ENCODE assay signal across 11 cellular contexts in the genomic region with DNA sequence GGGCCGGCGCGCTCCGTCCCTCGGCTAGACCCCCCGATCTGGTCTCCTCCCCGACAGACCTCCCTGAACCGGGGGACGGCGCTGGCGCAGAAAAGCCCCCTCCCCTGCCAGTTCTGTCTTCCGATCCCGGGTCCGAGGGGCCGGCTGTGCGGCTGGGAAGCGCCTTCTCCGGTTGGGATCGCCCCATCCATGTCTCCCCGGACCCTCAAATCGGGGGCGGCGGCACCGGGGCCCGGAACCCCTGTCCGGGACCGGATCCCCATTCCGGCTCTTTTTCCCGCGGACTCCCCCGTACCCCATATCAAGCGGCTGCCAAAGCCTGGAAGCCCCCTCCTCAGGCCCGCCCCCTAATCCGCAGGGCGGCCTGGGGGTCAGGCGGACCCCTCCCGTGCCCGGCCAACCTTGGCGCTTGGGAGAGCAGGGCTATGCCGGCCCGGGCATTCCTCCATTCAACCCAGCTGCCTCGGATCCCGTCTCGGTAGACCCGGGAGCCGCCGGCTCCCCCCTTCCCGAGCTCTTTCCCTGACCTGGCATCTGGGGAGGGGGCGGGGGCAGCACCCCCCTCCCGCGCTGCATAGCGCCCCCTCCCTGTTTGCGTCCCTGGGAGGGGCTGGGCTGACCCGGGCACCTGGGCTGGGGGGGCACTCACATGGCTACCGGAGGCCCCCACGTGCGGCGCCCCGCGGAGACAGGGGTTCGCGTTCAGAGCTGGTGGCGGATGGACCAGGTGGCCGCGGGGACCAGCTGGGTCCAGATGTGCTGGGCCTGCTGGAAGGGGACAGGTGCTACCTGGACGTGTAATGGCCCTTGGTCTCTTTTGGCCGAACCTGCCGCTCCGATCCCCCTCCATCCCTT. TPM values are rescaled to one million over a fixed set of nuclear protein-coding genes. Genes with fewer than 3 reads are reported as not detected.
DNase-seq lines count a peak whose midpoint lies in the region; ATAC-seq and TF ChIP-seq lines count a peak whose summit lies in the region.
"Had no signal": no experiment of that assay in that cellular context is flagged by ENCODE, and none has a peak within 500 bp of the region (broad histone marks: within the 10 kb centered on the region; RNA-seq: fewer than 3 reads in every experiment).

No MANE protein-coding gene starts in this region.

- H3K4me3 Mint-ChIP-seq in chondrocyte (ENCODE audit: unreplicated experiment): peak overlapping the region; percentile 43
- peak overlapping the region; percentile 66 to 77 (median 72) for H3K4me3 Mint-ChIP-seq in nephron

- TF ChIP-seq CTCF in chondrocyte (IDR thresholded peaks at IDR 0.05): no peak
- TF ChIP-seq CTCF in nephron (IDR thresholded peaks at IDR 0.05; ENCODE audit: unreplicated experiment in 3 of 3): no peak
- no peak for TF ChIP-seq CTCF in PC-3 (conservative IDR thresholded peaks at IDR 0.05; ENCODE audit: low read depth, low read length)

- H3K27ac ChIP-seq in right cardiac atrium (ENCODE audit: low read length) (no peak overlapping the region), PC-3 (ENCODE audit: low read length) (no peak overlapping the region)
- H3K27ac ChIP-seq: PC-9 had no signal

- H3K27ac Mint-ChIP-seq in chondrocyte (ENCODE audit: unreplicated experiment) (no peak overlapping the region), nephron (no peak overlapping the region)

- 1% methylated on average over 69 of the region's 69 CpGs for WGBS in right cardiac atrium

- H3K27me3 Mint-ChIP-seq in chondrocyte (ENCODE audit: low read depth) (peaks cover 77% of the 10 kb centered on the region), nephron (ENCODE audit: low read depth) (peaks cover 86% of the 10 kb centered on the region)

- no peaks in the 10 kb centered on the region for H3K9me2 ChIP-seq in PC-3 (replicated peaks; ENCODE audit: low read length)

- H3K36me3 Mint-ChIP-seq in chondrocyte (ENCODE audit: low read depth) (no peaks in the 10 kb centered on the region), nephron (ENCODE audit: low read depth) (no peaks in the 10 kb centered on the region)

- TF ChIP-seq POLR2A in erythroblast (IDR thresholded peaks at IDR 0.05; ENCODE audit: low read length): no peak

- H3K9me3 Mint-ChIP-seq in chondrocyte (ENCODE audit: low read depth) (no peaks in the 10 kb centered on the region), nephron (no peaks in the 10 kb centered on the region)

- H3K9me3 ChIP-seq in right cardiac atrium (ENCODE audit: control insufficient read depth, low read length) (no peaks in the 10 kb centered on the region), PC-3 (ENCODE audit: low read length) (no peaks in the 10 kb centered on the region)

- H2AFZ ChIP-seq in PC-3 (ENCODE audit: low read length): no peak overlapping the region
- H2AFZ ChIP-seq: PC-9 had no signal

- ATAC-seq in right cardiac atrium: peak in 1 of 2 donors; percentile 13
- ATAC-seq in Right ventricle myocardium inferior: no peak
- no peak for ATAC-seq in PC-3

- H3K4me1 ChIP-seq in right cardiac atrium (ENCODE audit: control insufficient read depth, insufficient read depth, low read length) (no peaks in the 10 kb centered on the region), PC-3 (ENCODE audit: insufficient read depth, low read length) (no peaks in the 10 kb centered on the region)

- POLR2A ChIA-PET in PC-3 (lab: Charles Lee; ENCODE audit: unreplicated experiment): no interaction called here

- H3K4me2 ChIP-seq in PC-3 (ENCODE audit: low read length): no peak overlapping the region
- H3K4me2 ChIP-seq: PC-9 had no signal

- H3K79me2 ChIP-seq in PC-3 (ENCODE audit: low read length): no peaks in the 10 kb centered on the region

- intact Hi-C loops in right cardiac atrium (cut with DNase I) (no loop called here), Right ventricle myocardium inferior (cut with DNase I) (no loop called here), PC-3 (cut with micrococcal nuclease) (no loop called here)

- H3K4me1 Mint-ChIP-seq in chondrocyte (ENCODE audit: low read depth) (peaks cover 5% of the 10 kb centered on the region), nephron (peaks cover 9% of the 10 kb centered on the region)

- no TSS peak for BruUV-seq in PC-3 (replicated peaks; lab: Mats Ljungman, UMichigan)

- H3K36me3 ChIP-seq in PC-3 (ENCODE audit: low read depth, low read length): no peaks in the 10 kb centered on the region

- H3K4me3 ChIP-seq in right cardiac atrium (ENCODE audit: low read length) (peak overlapping the region; percentile 56), PC-3 (ENCODE audit: low read length) (no peak overlapping the region)
- H3K4me3 ChIP-seq: PC-9 had no signal

- CTCF ChIA-PET in PC-3 (lab: Charles Lee): no interaction called here

- H3F3A ChIP-seq in PC-3 (ENCODE audit: low read length, unreplicated experiment): no peaks in the 10 kb centered on the region

- H3K27me3 ChIP-seq in right cardiac atrium (ENCODE audit: control insufficient read depth, insufficient read depth) (no peaks in the 10 kb centered on the region), PC-3 (ENCODE audit: low read length) (peaks cover 62% of the 10 kb centered on the region)

- no peak overlapping the region for H3K9ac ChIP-seq in PC-3 (ENCODE audit: low read length)

- DNase-seq in right cardiac atrium: no peak
- DNase-seq in Right ventricle myocardium inferior (ENCODE audit: missing footprints): no peak
- DNase-seq in chondrocyte (ENCODE audit: low spot score): peak; percentile 85
- no peak for DNase-seq in erythroblast (lab: John Stamatoyannopoulos, UW)
- DNase-seq in stimulated activated CD4-positive, alpha-beta T cell treated with anti-CD3 and anti-CD28 coated beads, Interleukin-1b, Interleukin-23, amount 100 ng/mL, for 48 hours: no peak
- no peak for DNase-seq in PC-3
- DNase-seq in GM03348 (ENCODE audit: low spot score): no peak
- DNase-seq: activated CD4-positive, alpha-beta T cell treated with anti-CD3 and anti-CD28 coated beads for 4 hours; NCI-H2029 treated with DMSO at 0.1 percent for 48 hours; PC-9 had no signal

- no peaks in the 10 kb centered on the region for H4K20me1 ChIP-seq in PC-3 (ENCODE audit: low read length)

RNA-seq across cellular contexts. Expression of a gene that starts 0.6 kb away (rescaled TPM):
- 10 to 100 TPM; 42.6 to 60.5 (median 44.6) TPM for total RNA-seq in right cardiac atrium
- 40.7 TPM for polyA plus RNA-seq in right cardiac atrium
- total RNA-seq in Right ventricle myocardium inferior: 46.3 TPM
- 140 to 165 TPM (median 161 TPM) in 3 replicates for total RNA-seq in chondrocyte
- 21.0 and 27.9 TPM in 2 replicates for total RNA-seq in PC-3 (2014; rRNA removed)
